18 cellular contexts compared by ENCODE assay signal in the genomic region with DNA sequence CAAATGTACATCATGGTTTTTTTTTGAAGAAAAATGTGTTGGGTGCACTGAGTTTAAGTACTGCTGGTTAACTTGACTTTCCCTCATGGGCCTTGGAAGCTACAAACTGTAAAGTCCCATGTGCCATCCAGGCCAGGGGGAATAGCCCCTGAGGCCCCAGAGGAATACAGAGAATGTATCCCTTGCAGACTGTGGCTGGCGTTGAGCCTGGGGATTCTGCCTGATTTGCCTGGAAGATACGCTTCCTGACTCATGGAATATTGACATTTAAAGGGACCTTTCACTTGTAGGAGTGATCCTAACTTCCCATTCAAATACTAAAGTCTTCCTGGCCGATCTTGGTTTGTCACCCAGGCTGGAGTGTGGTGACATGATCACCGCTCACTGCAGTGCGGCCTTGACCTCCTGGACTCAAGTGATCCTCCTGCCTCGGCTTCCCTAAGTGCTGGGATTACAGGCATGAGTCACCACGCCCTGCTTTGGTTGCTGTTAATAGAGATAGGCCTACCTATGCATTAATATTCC. TPM values are rescaled to one million over a fixed set of nuclear protein-coding genes. Genes with fewer than 3 reads are reported as not detected.
"Had no signal": no experiment of that assay in that cellular context is flagged by ENCODE, and none has a peak within 500 bp of the region (broad histone marks: within the 10 kb centered on the region; RNA-seq: fewer than 3 reads in every experiment).

No MANE protein-coding gene starts in this region.

- H3K4me1 Mint-ChIP-seq: activated T-helper 17 cell treated with anti-CD3 and anti-CD28 coated beads, Interleukin-2, amount 50 U/mL, for 72 hours; T-cell had no signal

- H3K4me3 ChIP-seq: body of pancreas, coronary artery, lower lobe of right lung, skin epidermis, tibial nerve had no signal

- H3K27ac ChIP-seq: body of pancreas, lower lobe of right lung, skin epidermis had no signal

- DNase-seq: activated CD4-positive, alpha-beta T cell treated with anti-CD3 and anti-CD28 coated beads for 48 hours; activated CD8-positive, alpha-beta memory T cell treated with anti-CD3 and anti-CD28 coated beads for 24 hours; activated naive CD4-positive, alpha-beta T cell treated with anti-CD3 and anti-CD28 coated beads for 36 hours; body of pancreas; central memory CD4-positive, alpha-beta T cell; effector CD4-positive, alpha-beta T cell; hippocampal formation; kidney glomerular epithelial cell; lower lobe of right lung; T-cell; T1000 had no signal

- H3K9me3 Mint-ChIP-seq: activated naive CD4-positive, alpha-beta T cell treated with anti-CD3 and anti-CD28 coated beads for 36 hours had no signal

- H3K27ac Mint-ChIP-seq: activated naive CD4-positive, alpha-beta T cell treated with anti-CD3 and anti-CD28 coated beads for 36 hours; activated T-helper 17 cell treated with anti-CD3 and anti-CD28 coated beads, Interleukin-2, amount 50 U/mL, for 72 hours; natural killer cell treated with Interleukin-12 subunit alpha and Interleukin-12 subunit beta and Interleukin-15 and Interleukin-18, amount 100 ng/mL, for 72 hours; T-cell had no signal

- H3K27me3 ChIP-seq: body of pancreas, tibial nerve had no signal

- H3K4me1 ChIP-seq: body of pancreas, lower lobe of right lung had no signal

- ATAC-seq: activated T-helper 17 cell treated with anti-CD3 and anti-CD28 coated beads, Interleukin-2, amount 50 U/mL, for 72 hours; body of pancreas; lower lobe of right lung; natural killer cell treated with Interleukin-12 subunit alpha and Interleukin-12 subunit beta and Interleukin-15 and Interleukin-18, amount 100 ng/mL, for 72 hours; T-cell had no signal

- FAIRE-seq: endothelial cell of umbilical vein, frontal cortex had no signal

- H3K9me3 ChIP-seq: body of pancreas, lower lobe of right lung, tibial nerve had no signal

- H3K36me3 ChIP-seq: lower lobe of right lung, tibial nerve had no signal

- H3K4me3 Mint-ChIP-seq: activated naive CD4-positive, alpha-beta T cell treated with anti-CD3 and anti-CD28 coated beads for 36 hours; activated T-helper 17 cell treated with anti-CD3 and anti-CD28 coated beads, Interleukin-2, amount 50 U/mL, for 72 hours; natural killer cell treated with Interleukin-12 subunit alpha and Interleukin-12 subunit beta and Interleukin-15 and Interleukin-18, amount 100 ng/mL, for 72 hours; T-cell had no signal

- H3K36me3 Mint-ChIP-seq: natural killer cell treated with Interleukin-12 subunit alpha and Interleukin-12 subunit beta and Interleukin-15 and Interleukin-18, amount 100 ng/mL, for 72 hours; T-cell had no signal

RNA-seq across cellular contexts. Expression of a gene that starts 42.0 kb away (rescaled TPM):
- total RNA-seq: activated naive CD4-positive, alpha-beta T cell treated with anti-CD3 and anti-CD28 coated beads for 36 hours; activated T-helper 17 cell treated with anti-CD3 and anti-CD28 coated beads, Interleukin-2, amount 50 U/mL, for 72 hours; endothelial cell of umbilical vein; natural killer cell treated with Interleukin-12 subunit alpha and Interleukin-12 subunit beta and Interleukin-15 and Interleukin-18, amount 100 ng/mL, for 72 hours had no signal
- polyA plus RNA-seq: endothelial cell of umbilical vein had no signal
